21 cellular contexts compared by ENCODE assay signal in the genomic region with DNA sequence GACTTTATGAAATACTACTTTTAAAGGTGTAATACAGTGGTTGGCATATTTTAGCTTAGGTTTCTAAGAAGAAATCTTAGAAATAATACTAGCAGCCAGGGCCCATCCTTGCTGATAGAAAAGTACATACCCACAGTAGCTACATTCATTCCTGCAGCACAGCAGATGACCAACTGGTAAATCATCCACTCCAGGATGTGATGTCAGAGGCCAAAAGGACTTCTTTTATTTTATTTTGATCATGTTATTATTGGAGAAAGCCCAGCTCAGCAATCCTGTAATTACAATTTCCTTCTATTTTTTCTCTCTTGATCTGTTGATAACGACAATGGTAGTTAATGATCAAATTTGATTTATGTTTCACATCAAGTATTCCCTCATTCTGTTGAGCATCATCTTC. TPM values are rescaled to one million over a fixed set of nuclear protein-coding genes. Genes with fewer than 3 reads are reported as not detected.
DNase-seq lines count a peak whose midpoint lies in the region; ATAC-seq and TF ChIP-seq lines count a peak whose summit lies in the region.
"Had no signal": no experiment of that assay in that cellular context is flagged by ENCODE, and none has a peak within 500 bp of the region (broad histone marks: within the 10 kb centered on the region; RNA-seq: fewer than 3 reads in every experiment).

No MANE protein-coding gene starts in this region.

- H3K36me3 ChIP-seq in SK-N-SH (replicated peaks in 1 of 2; ENCODE audit: control insufficient read depth in 1 of 2, insufficient read depth in 2 of 2, low read length in 1 of 2) (no peaks in the 10 kb centered on the region), adipocyte (ENCODE audit: control insufficient read depth, insufficient read depth, low read length, severe bottlenecking) (no peaks in the 10 kb centered on the region), H7 (replicated peaks; ENCODE audit: control insufficient read depth, insufficient read depth, low read length) (no peaks in the 10 kb centered on the region)

- peaks cover 11% of the 10 kb centered on the region for H3F3A ChIP-seq in SK-N-SH (replicated peaks; ENCODE audit: insufficient read depth)

- no peaks in the 10 kb centered on the region; the same call in 1 of the 2 replicates for H3K9me2 ChIP-seq in SK-N-SH

- peaks cover 6% of the 10 kb centered on the region; the same call in 1 of the 2 replicates for H3K9me3 ChIP-seq in SK-N-SH
- peaks cover 6% of the 10 kb centered on the region for H3K9me3 ChIP-seq in adipocyte (ENCODE audit: control insufficient read depth, low read length)

- H3K9ac ChIP-seq in SK-N-SH (no peak overlapping the region), adipocyte (ENCODE audit: low read length) (no peak overlapping the region)

- H4K20me1 ChIP-seq in SK-N-SH (ENCODE audit: insufficient read depth), result no peaks in the 10 kb centered on the region

- POLR2A ChIA-PET in SK-N-SH (lab: Yijun Ruan, JAX), result no interaction called here

- TF ChIP-seq RAD21 in SK-N-SH (IDR thresholded peaks at IDR 0.05; ENCODE audit: low read length), result no peak

- no peak for TF ChIP-seq CTCF in SK-N-SH (IDR thresholded peaks at IDR 0.05)

- H3K4me1 ChIP-seq in SK-N-SH (ENCODE audit: control insufficient read depth in 1 of 2, insufficient read depth in 2 of 2, low read depth in 1 of 2, low read length in 1 of 2), result peaks cover 0 to 6% of the 10 kb centered on the region in 2 experiments; a peak in 3 of 4 replicates
- peaks cover under 1% of the 10 kb centered on the region for H3K4me1 ChIP-seq in adipocyte (ENCODE audit: control insufficient read depth, insufficient read depth, low read length)

- no peak overlapping the region for H3K27ac ChIP-seq in SK-N-SH (ENCODE audit: low read depth in 2 of 2, low read length in 1 of 2)
- H3K27ac ChIP-seq: 22Rv1, C4-2B had no signal

- no peaks in the 10 kb centered on the region for H3K27me3 ChIP-seq in SK-N-SH (ENCODE audit: insufficient read depth)
- no peaks in the 10 kb centered on the region for H3K27me3 ChIP-seq in adipocyte (replicated peaks; ENCODE audit: control insufficient read depth, insufficient read depth, low read length)
- no peaks in the 10 kb centered on the region for H3K27me3 ChIP-seq in H7 (ENCODE audit: control insufficient read depth, insufficient read depth, low read length)

- H3K4me3 ChIP-seq in SK-N-SH (ENCODE audit: low read depth in 2 of 2, low read length in 1 of 2) (no peak overlapping the region), adipocyte (ENCODE audit: low read length) (no peak overlapping the region), H7 (ENCODE audit: insufficient read depth, low read depth, low read length) (no peak overlapping the region)

- H3K79me2 ChIP-seq in SK-N-SH (ENCODE audit: insufficient read depth), result no peaks in the 10 kb centered on the region

- no peak overlapping the region for H2AFZ ChIP-seq in SK-N-SH (ENCODE audit: low read depth)

- no peak for ATAC-seq in SK-N-SH treated with all-trans-retinoic acid at 6 μM for 48 hours
- ATAC-seq in HG02763 (IDR thresholded peaks at IDR 0.05; ENCODE audit: unreplicated experiment), result no peak
- ATAC-seq: activated CD8-positive, alpha-beta T cell treated with anti-CD3 and anti-CD28 coated beads, Interleukin-2, amount 10 ng/mL, durations not matched to agents 7 days and 5 days; natural killer cell treated with Interleukin-12 subunit alpha and Interleukin-12 subunit beta and Interleukin-15 and Interleukin-18, amount 100 ng/mL, for 72 hours had no signal

- peak in 1 of 2 experiments; percentile 14; a peak in 1 of 4 replicates for TF ChIP-seq EP300 in SK-N-SH (IDR thresholded peaks at IDR 0.05; ENCODE audit: borderline replicate concordance in 1 of 2, low read depth in 1 of 2, low read length in 1 of 2)

- H3K4me2 ChIP-seq in SK-N-SH, result no peak overlapping the region

- 0% methylated on average over 1 of the region's 1 CpG for WGBS in SK-N-SH (ENCODE audit: low lambda C conversion rate)

- CTCF ChIA-PET in SK-N-SH (lab: Yijun Ruan, JAX), result interaction anchor here (1.1 kb wide), 1 partner anchor 65 kb away, joined by 3 read pairs; no protein-coding TSS in a partner anchor

- DNase-seq in SK-N-SH (no peak), adipocyte (ENCODE audit: low read depth) (peak; percentile 33), fibroblast of peridontal ligament (ENCODE audit: extremely low read depth) (peak; percentile 37), stromal cell of bone marrow (ENCODE audit: low read depth) (peak; percentile 36), H7 (no peak), NOMO-1 treated with DMSO at 0.1 percent for 48 hours (lab: John Stamatoyannopoulos, UW; ENCODE audit: unreplicated experiment) (no peak)
- DNase-seq: activated CD8-positive, alpha-beta T cell treated with anti-CD3 and anti-CD28 coated beads, Interleukin-2, amount 10 ng/mL, durations not matched to agents 7 days and 5 days; activated naive CD8-positive, alpha-beta T cell treated with anti-CD3 and anti-CD28 coated beads, Interleukin-2, amount 10 ng/mL, durations not matched to agents 7 days and 5 days; H9; head of caudate nucleus; islet precursor cell; mesendoderm; NK-92 treated with Interleukin-12 subunit alpha and Interleukin-12 subunit beta, amount 100 ng/mL, for 24 hours; Right ventricle myocardium superior; stimulated activated naive CD4-positive, alpha-beta T cell had no signal

TF ChIP-seq in SK-N-SH, 30 proteins besides CTCF, POLR2A, EP300 and RAD21:
- TF ChIP-seq GABPA (IDR thresholded peaks at IDR 0.05; ENCODE audit: low read depth) (no peak), FOSL2 (IDR thresholded peaks at IDR 0.05; ENCODE audit: borderline replicate concordance, low read depth) (peak; percentile 20; the same call in 1 of the 2 replicates), TCF12 (IDR thresholded peaks at IDR 0.05) (peak; percentile 5; the same call in 1 of the 2 replicates)

TF ChIP-seq in SK-N-SH treated with all-trans-retinoic acid at 6 μM for 48 hours, 23 proteins besides CTCF, POLR2A, EP300 and RAD21 (continues in another document):
- TF ChIP-seq ISL1 (CRISPR knock-in tag; IDR thresholded peaks at IDR 0.05) (no peak), ZFP3 (CRISPR knock-in tag; IDR thresholded peaks at IDR 0.05) (no peak), ZFP30 (CRISPR knock-in tag; IDR thresholded peaks at IDR 0.05) (no peak), OSR1 (CRISPR knock-in tag; IDR thresholded peaks at IDR 0.05) (no peak), ARNTL (CRISPR knock-in tag; IDR thresholded peaks at IDR 0.05; ENCODE audit: borderline replicate concordance, low read depth) (no peak), ZNF8 (CRISPR knock-in tag; IDR thresholded peaks at IDR 0.05) (no peak), BACH2 (CRISPR knock-in tag; IDR thresholded peaks at IDR 0.05; ENCODE audit: borderline replicate concordance) (no peak), POU6F1 (CRISPR knock-in tag; IDR thresholded peaks at IDR 0.05; ENCODE audit: borderline replicate concordance, low read depth) (no peak), ZNF565 (CRISPR knock-in tag; conservative IDR thresholded peaks at IDR 0.05; ENCODE audit: low read depth) (no peak), CREB5 (CRISPR knock-in tag; IDR thresholded peaks at IDR 0.05; ENCODE audit: low read depth) (no peak), GLIS3 (CRISPR knock-in tag; IDR thresholded peaks at IDR 0.05) (no peak), SNAI2 (CRISPR knock-in tag; IDR thresholded peaks at IDR 0.05) (no peak)

RNA-seq across cellular contexts. Expression of gene TTN, which starts 18.0 kb away (rescaled TPM):
- polyA plus RNA-seq in SK-N-SH (2012; rRNA removed), result under 0.01 and 0.08 TPM in 2 replicates
- polyA plus RNA-seq in SK-N-SH (2012; cell fraction: cytosol; rRNA removed), result under 0.01 and 0.08 TPM in 2 replicates
- polyA plus RNA-seq in SK-N-SH (2012; cell fraction: nucleus; rRNA removed), result 0.11 and 0.13 TPM in 2 replicates
- 0.55 and 0.80 TPM in 2 replicates for total RNA-seq in H7 (2014; rRNA removed; shearing (Covaris generic))
- total RNA-seq: chondrocyte had no signal

Comparison
In these comparisons a context has a peak if more than half of its experiments do, and no peak if none do; other contexts are left out.
1. DNase-seq: peak in adipocyte (single experiment), fibroblast of peridontal ligament (single experiment) and stromal cell of bone marrow (single experiment); none in SK-N-SH (single experiment), H7 (single experiment) and NOMO-1 treated with DMSO at 0.1 percent for 48 hours (single experiment).